Comparison of ENCODE assay signal across 11 cellular contexts in genomic region chr13:48578516-48579166, GRCh38. TPM values are rescaled to one million over a fixed set of nuclear protein-coding genes. Genes with fewer than 3 reads are reported as not detected.
DNase-seq lines count a peak whose midpoint lies in the region; ATAC-seq and TF ChIP-seq lines count a peak whose summit lies in the region.
"Had no signal": no experiment of that assay in that cellular context is flagged by ENCODE, and none has a peak within 500 bp of the region (broad histone marks: within the 10 kb centered on the region; RNA-seq: fewer than 3 reads in every experiment).

No MANE protein-coding gene starts in this region.

- in situ Hi-C loops in ACHN (cut with HindIII; ENCODE audit: low pct_ligation_motif_present, low pct_unique_long_range_greater_than_20kb, low sequenced_read_pairs), result no loop called here

- H3K27me3 ChIP-seq in lung (ENCODE audit: control insufficient read depth, insufficient read depth) (no peaks in the 10 kb centered on the region), uterus (no peaks in the 10 kb centered on the region), aorta (ENCODE audit: control insufficient read depth in 1 of 2, insufficient read depth in 2 of 2, low read length in 1 of 2) (no peaks in the 10 kb centered on the region)

- H3K27ac ChIP-seq in lung (ENCODE audit: low read depth in 1 of 2, low read length in 1 of 2), result peak overlapping the region in 1 of 2 donors; percentile 46
- H3K27ac ChIP-seq in uterus, result no peak overlapping the region
- no peak overlapping the region for H3K27ac ChIP-seq in aorta (ENCODE audit: low read depth in 1 of 2, low read length in 2 of 2)

- peak; percentile 28 for DNase-seq in lung (ENCODE audit: low spot score)
- DNase-seq in uterus, result no peak
- DNase-seq in COR-L47 (lab: John Stamatoyannopoulos, UW), result no peak
- no peak for DNase-seq in aorta
- DNase-seq in ACHN, result no peak
- DNase-seq: activated effector memory CD4-positive, alpha-beta T cell treated with anti-CD3 and anti-CD28 coated beads, Interleukin-2, amount 50 U/mL, for 16 hours; glutamatergic neuron; NCI-H524 treated with DMSO at 0.1 percent for 48 hours had no signal

- intact Hi-C loops in uterus (cut with DNase I; ENCODE audit: low total_unique reads) (no loop called here), aorta (cut with DNase I) (loop anchor here (5.0 to 10.0 kb wide), 2 partner anchors 46 to 454 kb away; partner anchors contain the start of gene RCBTB2 (in 1 of the 2))

- peaks cover 0 to 5% of the 10 kb centered on the region in 2 donors for H3K4me1 ChIP-seq in lung (ENCODE audit: control insufficient read depth in 2 of 2, insufficient read depth in 2 of 2, low read length in 2 of 2)
- H3K4me1 ChIP-seq in uterus, result no peaks in the 10 kb centered on the region
- H3K4me1 ChIP-seq in aorta (ENCODE audit: control insufficient read depth in 1 of 2, insufficient read depth in 2 of 2, low read length in 2 of 2), result no peaks in the 10 kb centered on the region

- no peaks in the 10 kb centered on the region for H3K36me3 ChIP-seq in lung (ENCODE audit: control insufficient read depth in 2 of 2, insufficient read depth in 2 of 2, low read length in 2 of 2)
- H3K36me3 ChIP-seq in uterus, result no peaks in the 10 kb centered on the region
- H3K36me3 ChIP-seq in aorta (ENCODE audit: control insufficient read depth in 1 of 2, insufficient read depth in 2 of 2, low read length in 1 of 2), result no peaks in the 10 kb centered on the region

- H3K4me3 ChIP-seq in lung, result no peak overlapping the region
- no peak overlapping the region for H3K4me3 ChIP-seq in uterus
- no peak overlapping the region for H3K4me3 ChIP-seq in aorta (ENCODE audit: low read length in 2 of 2)

- TF ChIP-seq CTCF in lung (IDR thresholded peaks at IDR 0.05; ENCODE audit: control extremely low read depth, extremely low read depth), result no peak
- TF ChIP-seq CTCF in uterus (IDR thresholded peaks at IDR 0.05), result no peak

- WGBS in lung, 2 donors, result 76 to 80% methylated on average over 3 of the region's 3 CpGs
- WGBS in aorta, 2 donors, result 48 to 49% methylated on average over 3 of the region's 3 CpGs

- no peak for TF ChIP-seq POLR2A in uterus (IDR thresholded peaks at IDR 0.05)

- no peaks in the 10 kb centered on the region for H3K9me3 ChIP-seq in lung (ENCODE audit: control insufficient read depth in 2 of 2, insufficient read depth in 1 of 2, low read length in 1 of 2)
- H3K9me3 ChIP-seq in uterus, result no peaks in the 10 kb centered on the region
- no peaks in the 10 kb centered on the region for H3K9me3 ChIP-seq in aorta (ENCODE audit: control insufficient read depth, low read length)

- ATAC-seq in GM18520 (IDR thresholded peaks at IDR 0.05; ENCODE audit: unreplicated experiment) (peak; percentile 36), GM21723 (IDR thresholded peaks at IDR 0.05; ENCODE audit: unreplicated experiment) (peak; percentile 59), HG03565 (IDR thresholded peaks at IDR 0.05; ENCODE audit: unreplicated experiment) (peak; percentile 38), lung (ENCODE audit: insufficient read depth, low FRiP score) (no peak), aorta (ENCODE audit: low FRiP score) (no peak)

RNA-seq across cellular contexts. Expression of gene RCBTB2, which starts 45.8 kb away (rescaled TPM):
- total RNA-seq in lung, result 10 to 100 TPM in 1 of 2 donors, 1 to 10 TPM in 1; 10.0 to 18.4 TPM
- polyA plus RNA-seq in lung, result 10 to 100 TPM in 1 of 2 donors, 1 to 10 TPM in 1; 8.5 to 14.2 TPM
- 10 to 100 TPM in 2 of 4 donors, 1 to 10 TPM in 2; 2.6 to 72.0 (median 9.5) TPM for total RNA-seq in uterus
- total RNA-seq in aorta, result 10 to 100 TPM; 12.6 to 25.7 TPM
- polyA plus RNA-seq in aorta, result 10 to 100 TPM; 10.9 to 19.8 TPM

Comparison
In these comparisons a context has a peak if more than half of its experiments do, and no peak if none do; other contexts are left out.
1. ATAC-seq: peak in GM18520 (single experiment), GM21723 (single experiment) and HG03565 (single experiment); none in lung (single experiment) and aorta (single experiment).